ENCODE assay signal across 7 cellular contexts in genomic region chr20:13788167-13788834, GRCh38. TPM values are rescaled to one million over a fixed set of nuclear protein-coding genes. Genes with fewer than 3 reads are reported as not detected.
A peak's percentile ranks its signal among the peaks of the same experiment; 100 is the strongest.
DNase-seq lines count a peak whose midpoint lies in the region; ATAC-seq and TF ChIP-seq lines count a peak whose summit lies in the region.

No MANE protein-coding gene starts in this region.

- intact Hi-C loops in lower lobe of right lung (cut with DNase I): no loop called here

- H3K27me3 ChIP-seq in lower lobe of right lung (ENCODE audit: low read depth): no peaks in the 10 kb centered on the region

- no peak overlapping the region for H3K4me3 ChIP-seq in lower lobe of right lung

- no peaks in the 10 kb centered on the region for H3K9me3 ChIP-seq in lower lobe of right lung

- in situ Hi-C loops in KBM-7 (cut with MboI; ENCODE audit: low pct_unique_long_range_greater_than_20kb, low sequenced_read_pairs): no loop called here
- in situ Hi-C loops in T47D (cut with HindIII; ENCODE audit: low pct_unique_long_range_greater_than_20kb, low sequenced_read_pairs): no loop called here

- peaks cover 34% of the 10 kb centered on the region for H3K4me1 ChIP-seq in lower lobe of right lung

- peaks cover 35% of the 10 kb centered on the region for H3K36me3 ChIP-seq in lower lobe of right lung

- ATAC-seq in GM19463 (IDR thresholded peaks at IDR 0.05; ENCODE audit: unreplicated experiment) (peak; percentile 25), lower lobe of right lung (no peak), HG02938 (IDR thresholded peaks at IDR 0.05; ENCODE audit: unreplicated experiment) (no peak)

- peak; percentile 46 for TF ChIP-seq CTCF in lower lobe of right lung (IDR thresholded peaks at IDR 0.05)

- no peak overlapping the region for H3K27ac ChIP-seq in lower lobe of right lung

- DNase-seq in DMS79 treated with DMSO at 0.1 percent for 48 hours (lab: John Stamatoyannopoulos, UW): peak; percentile 11
- peak; percentile 57 for DNase-seq in KBM-7
- peak; percentile 28 to 64 for DNase-seq in SHP77 (lab: John Stamatoyannopoulos, UW)
- peak; percentile 50 to 78 for DNase-seq in T47D (ENCODE audit: low read depth in 1 of 2, low spot score in 1 of 2)
- no peak for DNase-seq in lower lobe of right lung

RNA-seq across cellular contexts. Expression of gene NDUFAF5, which starts 3.5 kb away (rescaled TPM):
- 14.1 TPM for total RNA-seq in lower lobe of right lung

RNA-seq across cellular contexts. Expression of gene ESF1, which starts 3.6 kb away (rescaled TPM):
- 12.4 TPM for total RNA-seq in lower lobe of right lung
